In the genomic region with DNA sequence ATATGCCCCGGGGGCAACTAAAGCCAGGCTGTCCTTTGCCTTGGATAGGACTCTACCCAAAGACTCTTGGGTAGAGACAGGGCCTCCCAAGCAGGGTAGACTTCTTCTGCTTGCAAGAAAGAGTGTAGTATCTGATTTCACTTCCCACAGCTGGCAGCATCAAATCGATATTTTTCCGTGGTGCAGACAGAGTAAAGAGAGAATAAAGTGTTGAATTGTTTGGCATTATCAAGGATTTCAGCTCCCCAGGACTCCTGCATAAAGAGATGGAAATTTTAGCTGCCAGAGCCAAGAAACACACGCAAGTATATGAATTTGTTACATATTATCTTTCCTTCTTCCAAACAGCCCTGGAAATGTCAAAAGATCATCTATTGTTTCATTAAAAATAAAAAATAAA, we compare ENCODE assay signal across 22 cellular contexts.
A peak's percentile ranks its signal among the peaks of the same experiment; 100 is the strongest.
DNase-seq lines count a peak whose midpoint lies in the region; ATAC-seq and TF ChIP-seq lines count a peak whose summit lies in the region.
"Had no signal": no experiment of that assay in that cellular context is flagged by ENCODE, and none has a peak within 500 bp of the region (broad histone marks: within the 10 kb centered on the region; RNA-seq: fewer than 3 reads in every experiment).

No MANE protein-coding gene starts in this region.

- H3K27ac ChIP-seq in Karpas-422 (ENCODE audit: low read length) = no peak overlapping the region
- peak overlapping the region; percentile 43 for H3K27ac ChIP-seq in RWPE2 (ENCODE audit: poor library complexity, severe bottlenecking)
- H3K27ac ChIP-seq in rectal smooth muscle tissue (ENCODE audit: low read depth, low read length) = peak overlapping the region; percentile 33
- H3K27ac ChIP-seq in vagina = no peak overlapping the region

- peaks cover 7% of the 10 kb centered on the region for H3K4me1 ChIP-seq in Karpas-422 (ENCODE audit: low read length)
- H3K4me1 ChIP-seq in RWPE2 (ENCODE audit: insufficient read depth, poor library complexity, severe bottlenecking) = peaks cover 12% of the 10 kb centered on the region
- peaks cover 13% of the 10 kb centered on the region for H3K4me1 ChIP-seq in rectal smooth muscle tissue (ENCODE audit: control insufficient read depth, insufficient read depth, low read length)
- H3K4me1 ChIP-seq in vagina = no peaks in the 10 kb centered on the region
- H3K4me1 ChIP-seq: HAP-1 had no signal

- DNase-seq in Karpas-422 = no peak
- DNase-seq in RWPE2 (ENCODE audit: low spot score) = no peak
- no peak for DNase-seq in endothelial cell (ENCODE audit: low spot score)
- DNase-seq in NCI-H1417 treated with DMSO at 0.1 percent for 48 hours (lab: John Stamatoyannopoulos, UW) = no peak
- no peak for DNase-seq in HuH-7.5 (ENCODE audit: low spot score)
- DNase-seq in vagina (ENCODE audit: extremely low spot score in 2 of 2) = no peak
- no peak for DNase-seq in foreskin melanocyte
- DNase-seq: activated CD4-positive, alpha-beta memory T cell treated with anti-CD3 and anti-CD28 coated beads, Interleukin-2, amount 10 ng/mL, durations not matched to agents 7 days and 5 days; activated CD4-positive, CD25-positive, alpha-beta regulatory T cell treated with anti-CD3 and anti-CD28 coated beads, Interleukin-2, amount 50 U/mL, for 72 hours; head of caudate nucleus; naive B cell; NCI-H1048; NCI-H2081; NCI-H510A treated with DMSO at 0.1 percent for 48 hours; NK-92 treated with Interleukin-12 subunit alpha and Interleukin-12 subunit beta, amount 100 ng/mL, for 24 hours; occipital lobe; stimulated activated CD4-positive, alpha-beta T cell treated with anti-CD3 and anti-CD28 coated beads, Interleukin-4, amount 100 ng/mL, for 24 hours; stimulated activated naive B cell treated with anti-CD40 and anti-IgM and Interleukin-4, amounts not matched to agents 10 μg/mL and 1 μg/mL and 100 μg/mL, for 72 hours had no signal

- no peak overlapping the region for H2AFZ ChIP-seq in Karpas-422 (ENCODE audit: low read length)

- no peak overlapping the region for H3K4me3 Mint-ChIP-seq in endothelial cell (ENCODE audit: unreplicated experiment)
- H3K4me3 Mint-ChIP-seq: activated CD4-positive, alpha-beta memory T cell treated with anti-CD3 and anti-CD28 coated beads, Interleukin-2, amount 10 ng/mL, durations not matched to agents 7 days and 5 days; activated naive CD8-positive, alpha-beta T cell; stimulated activated naive B cell treated with anti-CD40 and anti-IgM and Interleukin-4, amounts not matched to agents 10 μg/mL and 1 μg/mL and 100 μg/mL, for 72 hours had no signal

- no peaks in the 10 kb centered on the region for H3K79me2 ChIP-seq in Karpas-422 (ENCODE audit: low read length)

- peaks cover 22% of the 10 kb centered on the region for H3K4me1 Mint-ChIP-seq in endothelial cell (ENCODE audit: unreplicated experiment)
- H3K4me1 Mint-ChIP-seq: activated CD4-positive, alpha-beta memory T cell treated with anti-CD3 and anti-CD28 coated beads, Interleukin-2, amount 10 ng/mL, durations not matched to agents 7 days and 5 days; naive B cell; stimulated activated naive B cell treated with anti-CD40 and anti-IgM and Interleukin-4, amounts not matched to agents 10 μg/mL and 1 μg/mL and 100 μg/mL, for 72 hours had no signal

- H3K9me3 ChIP-seq in Karpas-422 (ENCODE audit: low read length) (no peaks in the 10 kb centered on the region), RWPE2 (ENCODE audit: severe bottlenecking) (no peaks in the 10 kb centered on the region), vagina (no peaks in the 10 kb centered on the region)
- H3K9me3 ChIP-seq: HAP-1 had no signal

- no peaks in the 10 kb centered on the region for H3K9me3 Mint-ChIP-seq in endothelial cell (ENCODE audit: unreplicated experiment)
- H3K9me3 Mint-ChIP-seq: activated CD4-positive, alpha-beta memory T cell treated with anti-CD3 and anti-CD28 coated beads, Interleukin-2, amount 10 ng/mL, durations not matched to agents 7 days and 5 days; activated T-helper 2 cell treated with anti-CD3 and anti-CD28 coated beads, Interferon-gamma antibody, Interleukin-2, Interleukin-4, amounts not matched to agents 10 μg/mL and 5 μg/mL and 100 μg/mL, durations not matched to agents 14 hours and 24 hours and 36 hours; stimulated activated naive B cell treated with anti-CD40 and anti-IgM and Interleukin-4, amounts not matched to agents 10 μg/mL and 1 μg/mL and 100 μg/mL, for 72 hours had no signal

- intact Hi-C loops in vagina (cut with DNase I) = no loop called here

- H3K4me3 ChIP-seq in Karpas-422 (ENCODE audit: low read length) (no peak overlapping the region), RWPE2 (ENCODE audit: severe bottlenecking) (no peak overlapping the region), rectal smooth muscle tissue (ENCODE audit: low read length) (no peak overlapping the region), vagina (no peak overlapping the region)
- H3K4me3 ChIP-seq: HAP-1 had no signal

- no peak for TF ChIP-seq POLR2A in vagina (IDR thresholded peaks at IDR 0.05)

- H3K27me3 ChIP-seq in Karpas-422 (ENCODE audit: low read length) = no peaks in the 10 kb centered on the region
- H3K27me3 ChIP-seq in RWPE2 (ENCODE audit: insufficient read depth, poor library complexity, severe bottlenecking) = no peaks in the 10 kb centered on the region
- no peaks in the 10 kb centered on the region for H3K27me3 ChIP-seq in rectal smooth muscle tissue (ENCODE audit: control insufficient read depth, insufficient read depth, low read length)
- no peaks in the 10 kb centered on the region for H3K27me3 ChIP-seq in vagina

- no peak for TF ChIP-seq CTCF in RWPE2 (IDR thresholded peaks at IDR 0.05; ENCODE audit: poor library complexity, severe bottlenecking)
- TF ChIP-seq CTCF in endothelial cell (IDR thresholded peaks at IDR 0.05; ENCODE audit: unreplicated experiment) = no peak
- TF ChIP-seq CTCF in vagina (IDR thresholded peaks at IDR 0.05) = no peak

- no peak overlapping the region for H3K4me2 ChIP-seq in Karpas-422 (ENCODE audit: low read depth, low read length, poor library complexity, severe bottlenecking)

- peaks cover 6% of the 10 kb centered on the region for H3K27me3 Mint-ChIP-seq in endothelial cell (ENCODE audit: unreplicated experiment)

- H3K36me3 Mint-ChIP-seq in endothelial cell (ENCODE audit: low read depth, unreplicated experiment) = peaks cover 13% of the 10 kb centered on the region
- H3K36me3 Mint-ChIP-seq: activated naive CD8-positive, alpha-beta T cell; naive B cell; stimulated activated naive B cell treated with anti-CD40 and anti-IgM and Interleukin-4, amounts not matched to agents 10 μg/mL and 1 μg/mL and 100 μg/mL, for 72 hours had no signal

- no peaks in the 10 kb centered on the region for H3K9me2 ChIP-seq in Karpas-422 (replicated peaks; ENCODE audit: insufficient read depth, low read length)

- H3K36me3 ChIP-seq in Karpas-422 (ENCODE audit: insufficient read depth, low read length) (no peaks in the 10 kb centered on the region), RWPE2 (ENCODE audit: low read depth) (no peaks in the 10 kb centered on the region), rectal smooth muscle tissue (ENCODE audit: control insufficient read depth, insufficient read depth, low read length) (no peaks in the 10 kb centered on the region), vagina (no peaks in the 10 kb centered on the region)
- H3K36me3 ChIP-seq: HAP-1 had no signal

- peak overlapping the region; percentile 27; the same call in 1 of the 2 replicates for H3K9ac ChIP-seq in Karpas-422 (ENCODE audit: low read length)
- H3K9ac ChIP-seq in rectal smooth muscle tissue (ENCODE audit: low read length) = no peak overlapping the region

- no peak for ATAC-seq in RWPE2 (ENCODE audit: low read depth)
- ATAC-seq: stimulated activated naive B cell treated with anti-CD40 and anti-IgM and Interleukin-4, amounts not matched to agents 10 μg/mL and 1 μg/mL and 100 μg/mL, for 72 hours had no signal

- H4K20me1 ChIP-seq in Karpas-422 (ENCODE audit: insufficient read depth, low read depth, low read length) = no peaks in the 10 kb centered on the region

- peak overlapping the region; percentile 22 for H3K27ac Mint-ChIP-seq in endothelial cell (ENCODE audit: unreplicated experiment)
- H3K27ac Mint-ChIP-seq: activated CD4-positive, alpha-beta memory T cell treated with anti-CD3 and anti-CD28 coated beads, Interleukin-2, amount 10 ng/mL, durations not matched to agents 7 days and 5 days; activated naive CD8-positive, alpha-beta T cell; activated T-helper 2 cell treated with anti-CD3 and anti-CD28 coated beads, Interferon-gamma antibody, Interleukin-2, Interleukin-4, amounts not matched to agents 10 μg/mL and 5 μg/mL and 100 μg/mL, durations not matched to agents 14 hours and 24 hours and 36 hours; stimulated activated naive B cell treated with anti-CD40 and anti-IgM and Interleukin-4, amounts not matched to agents 10 μg/mL and 1 μg/mL and 100 μg/mL, for 72 hours had no signal

Comparison
In these comparisons a context has a peak if more than half of its experiments do, and no peak if none do; other contexts are left out.
1. H3K27ac ChIP-seq: peak in RWPE2 (single experiment) and rectal smooth muscle tissue (single experiment); none in Karpas-422 (single experiment) and vagina (single experiment).